Comparison of ENCODE assay signal across 3 cellular contexts in the genomic region with DNA sequence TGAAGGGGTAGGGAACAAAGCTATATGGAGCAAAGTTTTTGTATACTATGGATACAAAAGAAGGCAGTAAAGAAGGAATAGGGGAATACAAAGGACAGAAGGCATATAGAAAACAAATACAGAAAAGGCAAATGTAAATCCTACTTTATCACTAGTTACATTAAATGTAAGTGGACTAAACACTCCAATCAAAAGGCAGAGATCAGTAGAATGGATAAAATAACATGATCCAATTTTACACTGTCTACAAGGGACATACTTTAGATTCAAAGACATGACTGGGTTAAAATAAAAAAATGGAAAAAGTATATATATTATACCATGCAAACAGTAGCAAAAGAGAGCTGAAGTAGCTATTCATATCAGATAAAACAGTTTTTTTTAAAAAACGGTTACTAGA.
TF ChIP-seq lines count a peak whose summit lies in the region.

No MANE protein-coding gene starts in this region.

TF ChIP-seq in HEK293, 187 proteins besides CTCF, POLR2A, EP300 and RAD21:
- TF ChIP-seq ZSCAN18 (tag by site-specific recombination; IDR thresholded peaks at IDR 0.05) = no peak
- peak; percentile 75 for TF ChIP-seq SETDB1 (IDR thresholded peaks at IDR 0.05; ENCODE audit: insufficient read length, low read length)

TF ChIP-seq in K562, 482 proteins besides CTCF, POLR2A, EP300 and RAD21:
- TF ChIP-seq ZNF507 (tag; conservative IDR thresholded peaks at IDR 0.05) = peak; percentile 99
- TF ChIP-seq EZH2 (IDR thresholded peaks at IDR 0.05; ENCODE audit: borderline replicate concordance, low read depth, low read length) = no peak
- TF ChIP-seq ZNF354B (CRISPR knock-in tag; IDR thresholded peaks at IDR 0.05) = peak; percentile 81

TF ChIP-seq in WTC11, 78 proteins besides CTCF, POLR2A, EP300 and RAD21:
- TF ChIP-seq, protein P1, sequence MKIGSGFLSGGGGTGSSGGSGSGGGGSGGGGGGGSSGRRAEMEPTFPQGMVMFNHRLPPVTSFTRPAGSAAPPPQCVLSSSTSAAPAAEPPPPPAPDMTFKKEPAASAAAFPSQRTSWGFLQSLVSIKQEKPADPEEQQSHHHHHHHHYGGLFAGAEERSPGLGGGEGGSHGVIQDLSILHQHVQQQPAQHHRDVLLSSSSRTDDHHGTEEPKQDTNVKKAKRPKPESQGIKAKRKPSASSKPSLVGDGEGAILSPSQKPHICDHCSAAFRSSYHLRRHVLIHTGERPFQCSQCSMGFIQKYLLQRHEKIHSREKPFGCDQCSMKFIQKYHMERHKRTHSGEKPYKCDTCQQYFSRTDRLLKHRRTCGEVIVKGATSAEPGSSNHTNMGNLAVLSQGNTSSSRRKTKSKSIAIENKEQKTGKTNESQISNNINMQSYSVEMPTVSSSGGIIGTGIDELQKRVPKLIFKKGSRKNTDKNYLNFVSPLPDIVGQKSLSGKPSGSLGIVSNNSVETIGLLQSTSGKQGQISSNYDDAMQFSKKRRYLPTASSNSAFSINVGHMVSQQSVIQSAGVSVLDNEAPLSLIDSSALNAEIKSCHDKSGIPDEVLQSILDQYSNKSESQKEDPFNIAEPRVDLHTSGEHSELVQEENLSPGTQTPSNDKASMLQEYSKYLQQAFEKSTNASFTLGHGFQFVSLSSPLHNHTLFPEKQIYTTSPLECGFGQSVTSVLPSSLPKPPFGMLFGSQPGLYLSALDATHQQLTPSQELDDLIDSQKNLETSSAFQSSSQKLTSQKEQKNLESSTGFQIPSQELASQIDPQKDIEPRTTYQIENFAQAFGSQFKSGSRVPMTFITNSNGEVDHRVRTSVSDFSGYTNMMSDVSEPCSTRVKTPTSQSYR (CRISPR knock-in tag; IDR thresholded peaks at IDR 0.05) = no peak
- TF ChIP-seq, protein P2, sequence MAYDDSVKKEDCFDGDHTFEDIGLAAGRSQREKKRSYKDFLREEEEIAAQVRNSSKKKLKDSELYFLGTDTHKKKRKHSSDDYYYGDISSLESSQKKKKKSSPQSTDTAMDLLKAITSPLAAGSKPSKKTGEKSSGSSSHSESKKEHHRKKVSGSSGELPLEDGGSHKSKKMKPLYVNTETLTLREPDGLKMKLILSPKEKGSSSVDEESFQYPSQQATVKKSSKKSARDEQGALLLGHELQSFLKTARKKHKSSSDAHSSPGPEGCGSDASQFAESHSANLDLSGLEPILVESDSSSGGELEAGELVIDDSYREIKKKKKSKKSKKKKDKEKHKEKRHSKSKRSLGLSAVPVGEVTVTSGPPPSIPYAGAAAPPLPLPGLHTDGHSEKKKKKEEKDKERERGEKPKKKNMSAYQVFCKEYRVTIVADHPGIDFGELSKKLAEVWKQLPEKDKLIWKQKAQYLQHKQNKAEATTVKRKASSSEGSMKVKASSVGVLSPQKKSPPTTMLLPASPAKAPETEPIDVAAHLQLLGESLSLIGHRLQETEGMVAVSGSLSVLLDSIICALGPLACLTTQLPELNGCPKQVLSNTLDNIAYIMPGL (CRISPR knock-in tag; IDR thresholded peaks at IDR 0.05) = no peak
- TF ChIP-seq, protein P3, sequence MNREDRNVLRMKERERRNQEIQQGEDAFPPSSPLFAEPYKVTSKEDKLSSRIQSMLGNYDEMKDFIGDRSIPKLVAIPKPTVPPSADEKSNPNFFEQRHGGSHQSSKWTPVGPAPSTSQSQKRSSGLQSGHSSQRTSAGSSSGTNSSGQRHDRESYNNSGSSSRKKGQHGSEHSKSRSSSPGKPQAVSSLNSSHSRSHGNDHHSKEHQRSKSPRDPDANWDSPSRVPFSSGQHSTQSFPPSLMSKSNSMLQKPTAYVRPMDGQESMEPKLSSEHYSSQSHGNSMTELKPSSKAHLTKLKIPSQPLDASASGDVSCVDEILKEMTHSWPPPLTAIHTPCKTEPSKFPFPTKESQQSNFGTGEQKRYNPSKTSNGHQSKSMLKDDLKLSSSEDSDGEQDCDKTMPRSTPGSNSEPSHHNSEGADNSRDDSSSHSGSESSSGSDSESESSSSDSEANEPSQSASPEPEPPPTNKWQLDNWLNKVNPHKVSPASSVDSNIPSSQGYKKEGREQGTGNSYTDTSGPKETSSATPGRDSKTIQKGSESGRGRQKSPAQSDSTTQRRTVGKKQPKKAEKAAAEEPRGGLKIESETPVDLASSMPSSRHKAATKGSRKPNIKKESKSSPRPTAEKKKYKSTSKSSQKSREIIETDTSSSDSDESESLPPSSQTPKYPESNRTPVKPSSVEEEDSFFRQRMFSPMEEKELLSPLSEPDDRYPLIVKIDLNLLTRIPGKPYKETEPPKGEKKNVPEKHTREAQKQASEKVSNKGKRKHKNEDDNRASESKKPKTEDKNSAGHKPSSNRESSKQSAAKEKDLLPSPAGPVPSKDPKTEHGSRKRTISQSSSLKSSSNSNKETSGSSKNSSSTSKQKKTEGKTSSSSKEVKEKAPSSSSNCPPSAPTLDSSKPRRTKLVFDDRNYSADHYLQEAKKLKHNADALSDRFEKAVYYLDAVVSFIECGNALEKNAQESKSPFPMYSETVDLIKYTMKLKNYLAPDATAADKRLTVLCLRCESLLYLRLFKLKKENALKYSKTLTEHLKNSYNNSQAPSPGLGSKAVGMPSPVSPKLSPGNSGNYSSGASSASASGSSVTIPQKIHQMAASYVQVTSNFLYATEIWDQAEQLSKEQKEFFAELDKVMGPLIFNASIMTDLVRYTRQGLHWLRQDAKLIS (CRISPR knock-in tag; IDR thresholded peaks at IDR 0.05; ENCODE audit: borderline replicate concordance) = no peak
- TF ChIP-seq MYBL2 (CRISPR knock-in tag; IDR thresholded peaks at IDR 0.05) (no peak), HMGA2 (CRISPR knock-in tag; IDR thresholded peaks at IDR 0.05) (no peak), KAT7 (CRISPR knock-in tag; IDR thresholded peaks at IDR 0.05; ENCODE audit: borderline replicate concordance) (no peak), CBFB (CRISPR knock-in tag; IDR thresholded peaks at IDR 0.05; ENCODE audit: low read depth) (no peak), ATF6 (CRISPR knock-in tag; IDR thresholded peaks at IDR 0.05) (no peak), ZNF138 (CRISPR knock-in tag; conservative IDR thresholded peaks at IDR 0.05) (no peak), NFATC4 (CRISPR knock-in tag; IDR thresholded peaks at IDR 0.05) (no peak), E2F4 (CRISPR knock-in tag; IDR thresholded peaks at IDR 0.05; ENCODE audit: borderline replicate concordance, low read depth) (no peak)
- TF ChIP-seq, protein P4, sequence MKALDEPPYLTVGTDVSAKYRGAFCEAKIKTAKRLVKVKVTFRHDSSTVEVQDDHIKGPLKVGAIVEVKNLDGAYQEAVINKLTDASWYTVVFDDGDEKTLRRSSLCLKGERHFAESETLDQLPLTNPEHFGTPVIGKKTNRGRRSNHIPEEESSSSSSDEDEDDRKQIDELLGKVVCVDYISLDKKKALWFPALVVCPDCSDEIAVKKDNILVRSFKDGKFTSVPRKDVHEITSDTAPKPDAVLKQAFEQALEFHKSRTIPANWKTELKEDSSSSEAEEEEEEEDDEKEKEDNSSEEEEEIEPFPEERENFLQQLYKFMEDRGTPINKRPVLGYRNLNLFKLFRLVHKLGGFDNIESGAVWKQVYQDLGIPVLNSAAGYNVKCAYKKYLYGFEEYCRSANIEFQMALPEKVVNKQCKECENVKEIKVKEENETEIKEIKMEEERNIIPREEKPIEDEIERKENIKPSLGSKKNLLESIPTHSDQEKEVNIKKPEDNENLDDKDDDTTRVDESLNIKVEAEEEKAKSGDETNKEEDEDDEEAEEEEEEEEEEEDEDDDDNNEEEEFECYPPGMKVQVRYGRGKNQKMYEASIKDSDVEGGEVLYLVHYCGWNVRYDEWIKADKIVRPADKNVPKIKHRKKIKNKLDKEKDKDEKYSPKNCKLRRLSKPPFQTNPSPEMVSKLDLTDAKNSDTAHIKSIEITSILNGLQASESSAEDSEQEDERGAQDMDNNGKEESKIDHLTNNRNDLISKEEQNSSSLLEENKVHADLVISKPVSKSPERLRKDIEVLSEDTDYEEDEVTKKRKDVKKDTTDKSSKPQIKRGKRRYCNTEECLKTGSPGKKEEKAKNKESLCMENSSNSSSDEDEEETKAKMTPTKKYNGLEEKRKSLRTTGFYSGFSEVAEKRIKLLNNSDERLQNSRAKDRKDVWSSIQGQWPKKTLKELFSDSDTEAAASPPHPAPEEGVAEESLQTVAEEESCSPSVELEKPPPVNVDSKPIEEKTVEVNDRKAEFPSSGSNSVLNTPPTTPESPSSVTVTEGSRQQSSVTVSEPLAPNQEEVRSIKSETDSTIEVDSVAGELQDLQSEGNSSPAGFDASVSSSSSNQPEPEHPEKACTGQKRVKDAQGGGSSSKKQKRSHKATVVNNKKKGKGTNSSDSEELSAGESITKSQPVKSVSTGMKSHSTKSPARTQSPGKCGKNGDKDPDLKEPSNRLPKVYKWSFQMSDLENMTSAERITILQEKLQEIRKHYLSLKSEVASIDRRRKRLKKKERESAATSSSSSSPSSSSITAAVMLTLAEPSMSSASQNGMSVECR (CRISPR knock-in tag; IDR thresholded peaks at IDR 0.05; ENCODE audit: borderline replicate concordance) = no peak
- TF ChIP-seq, protein P5, sequence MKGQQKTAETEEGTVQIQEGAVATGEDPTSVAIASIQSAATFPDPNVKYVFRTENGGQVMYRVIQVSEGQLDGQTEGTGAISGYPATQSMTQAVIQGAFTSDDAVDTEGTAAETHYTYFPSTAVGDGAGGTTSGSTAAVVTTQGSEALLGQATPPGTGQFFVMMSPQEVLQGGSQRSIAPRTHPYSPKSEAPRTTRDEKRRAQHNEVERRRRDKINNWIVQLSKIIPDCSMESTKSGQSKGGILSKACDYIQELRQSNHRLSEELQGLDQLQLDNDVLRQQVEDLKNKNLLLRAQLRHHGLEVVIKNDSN (CRISPR knock-in tag; IDR thresholded peaks at IDR 0.05) = no peak
